In genomic region chr4:156962069-156962377, GRCh38 we compare ENCODE assay signal across 1 cellular context.
TF ChIP-seq lines count a peak whose summit lies in the region.

No MANE protein-coding gene starts in this region.

TF ChIP-seq in HepG2, 621 proteins besides CTCF, POLR2A, EP300 and RAD21:
- no peak for TF ChIP-seq ZNF44 (CRISPR knock-in tag; IDR thresholded peaks at IDR 0.05)
- no peak for TF ChIP-seq SNAPC5 (CRISPR knock-in tag; IDR thresholded peaks at IDR 0.05; ENCODE audit: borderline replicate concordance)
- TF ChIP-seq ZNF703 (CRISPR knock-in tag; IDR thresholded peaks at IDR 0.05; ENCODE audit: borderline replicate concordance), result no peak
- TF ChIP-seq SMC3 (IDR thresholded peaks at IDR 0.05; ENCODE audit: low read length), result no peak
- no peak for TF ChIP-seq HNRNPL (IDR thresholded peaks at IDR 0.05; ENCODE audit: low read depth, low read length)
- no peak for TF ChIP-seq ZNF800 (CRISPR knock-in tag; IDR thresholded peaks at IDR 0.05)
- no peak for TF ChIP-seq ZFP36L2 (CRISPR knock-in tag; IDR thresholded peaks at IDR 0.05)
TF ChIP-seq in HepG2: peak in this region for 0.
